8 cellular contexts compared by ENCODE assay signal in genomic region chr15:74869726-74870407, GRCh38. TPM values are rescaled to one million over a fixed set of nuclear protein-coding genes. Genes with fewer than 3 reads are reported as not detected.
A peak's percentile ranks its signal among the peaks of the same experiment; 100 is the strongest.
DNase-seq lines count a peak whose midpoint lies in the region; ATAC-seq and TF ChIP-seq lines count a peak whose summit lies in the region.

No MANE protein-coding gene starts in this region.

- peak overlapping the region; percentile 94 to 98 (median 96) for H3K27ac ChIP-seq in esophagus squamous epithelium
- H3K27ac ChIP-seq in parathyroid adenoma = peak overlapping the region; percentile 80

- H3K9me3 Mint-ChIP-seq in activated CD4-positive, alpha-beta T cell treated with anti-CD3 and anti-CD28 coated beads, Interleukin-2, amount 10 ng/mL, durations not matched to agents 7 days and 5 days = peaks cover 6% of the 10 kb centered on the region
- H3K9me3 Mint-ChIP-seq in T-cell = no peaks in the 10 kb centered on the region

- H3K4me1 Mint-ChIP-seq in activated CD4-positive, alpha-beta T cell treated with anti-CD3 and anti-CD28 coated beads, Interleukin-2, amount 10 ng/mL, durations not matched to agents 7 days and 5 days = peaks cover 78% of the 10 kb centered on the region
- H3K4me1 Mint-ChIP-seq in T-cell = peaks cover 75 to 82% (median 82%) of the 10 kb centered on the region in 3 donors

- WGBS in esophagus squamous epithelium, 2 donors = 20 to 29% methylated on average over 4 to 5 of the region's 6 CpGs

- H3K4me3 ChIP-seq in esophagus squamous epithelium = peak overlapping the region in 2 of 4 donors; percentile 6 to 39
- peak overlapping the region; percentile 45 for H3K4me3 ChIP-seq in parathyroid adenoma (ENCODE audit: low read depth, low read length)

- peaks cover 60 to 87% (median 80%) of the 10 kb centered on the region in 3 donors for H3K4me1 ChIP-seq in esophagus squamous epithelium
- peaks cover 24% of the 10 kb centered on the region for H3K4me1 ChIP-seq in parathyroid adenoma

- H2AFZ ChIP-seq in parathyroid adenoma = no peak overlapping the region

- H3K27ac Mint-ChIP-seq in activated CD4-positive, alpha-beta T cell treated with anti-CD3 and anti-CD28 coated beads, Interleukin-2, amount 10 ng/mL, durations not matched to agents 7 days and 5 days = peak overlapping the region; percentile 90
- peak overlapping the region; percentile 90 for H3K27ac Mint-ChIP-seq in T-cell

- peak in 2 of 4 donors; percentile 22 to 35 for TF ChIP-seq POLR2A in esophagus squamous epithelium (IDR thresholded peaks at IDR 0.05)

- peaks cover 32% of the 10 kb centered on the region for H3K79me2 ChIP-seq in parathyroid adenoma

- peak; percentile 57 for DNase-seq in activated CD4-positive, alpha-beta T cell treated with anti-CD3 and anti-CD28 coated beads, Interleukin-2, amount 10 ng/mL, durations not matched to agents 7 days and 5 days
- DNase-seq in activated CD4-positive, alpha-beta T cell treated with anti-CD3 and anti-CD28 coated beads for 4 hours = no peak
- peak in 1 of 34 experiments; percentile 36 for DNase-seq in T-cell
- peak; percentile 22 for DNase-seq in esophagus squamous epithelium (lab: John Stamatoyannopoulos, UW)
- DNase-seq in NCI-H345 treated with DMSO at 0.1 percent for 48 hours (lab: John Stamatoyannopoulos, UW; ENCODE audit: unreplicated experiment) = no peak
- DNase-seq in ecto neural progenitor cell (ENCODE audit: low spot score) = no peak

- intact Hi-C loops in esophagus squamous epithelium (cut with DNase I) = no loop called here

- H3K4me3 Mint-ChIP-seq in activated CD4-positive, alpha-beta T cell treated with anti-CD3 and anti-CD28 coated beads, Interleukin-2, amount 10 ng/mL, durations not matched to agents 7 days and 5 days = peak overlapping the region; percentile 94
- H3K4me3 Mint-ChIP-seq in T-cell = peak overlapping the region; percentile 73 to 99 (median 97)

- H3K27me3 Mint-ChIP-seq in activated CD4-positive, alpha-beta T cell treated with anti-CD3 and anti-CD28 coated beads, Interleukin-2, amount 10 ng/mL, durations not matched to agents 7 days and 5 days = no peaks in the 10 kb centered on the region
- H3K27me3 Mint-ChIP-seq in T-cell = no peaks in the 10 kb centered on the region

- no peak overlapping the region for H3K9ac ChIP-seq in parathyroid adenoma

- H3K27me3 ChIP-seq in esophagus squamous epithelium = no peaks in the 10 kb centered on the region
- no peaks in the 10 kb centered on the region for H3K27me3 ChIP-seq in parathyroid adenoma (ENCODE audit: control insufficient read depth, insufficient read depth, low read length)

- no peaks in the 10 kb centered on the region for H3K9me3 ChIP-seq in esophagus squamous epithelium
- H3K9me3 ChIP-seq in parathyroid adenoma (ENCODE audit: control insufficient read depth, low read length) = no peaks in the 10 kb centered on the region

- CTCF ChIA-PET in activated CD4-positive, alpha-beta T cell treated with anti-CD3 and anti-CD28 coated beads, Interleukin-2, amount 10 ng/mL, durations not matched to agents 7 days and 5 days (lab: Charles Lee) = interaction anchor here (0.6 to 3.2 kb wide), 18 partner anchors 8 to 98 kb away, joined by 3 to 14 read pairs (median 5); partner anchors contain the start of genes FAM219B and ULK3
- CTCF ChIA-PET in T-cell (lab: Charles Lee) = interaction anchor here (0.6 to 3.2 kb wide), 12 partner anchors 12 to 986 kb away, joined by 3 to 15 read pairs (median 4); partner anchors contain the start of genes FAM219B (in 1 of the 2) and SNUPN (in 1 of the 2)

- POLR2A ChIA-PET in activated CD4-positive, alpha-beta T cell treated with anti-CD3 and anti-CD28 coated beads, Interleukin-2, amount 10 ng/mL, durations not matched to agents 7 days and 5 days (lab: Charles Lee) = interaction anchor here (1.1 kb wide), 2 partner anchors 12 to 25 kb away, joined by 5 read pairs; no protein-coding TSS in a partner anchor
- POLR2A ChIA-PET in T-cell (lab: Charles Lee) = interaction anchor here (0.6 to 0.7 kb wide), 6 partner anchors 8 to 137 kb away, joined by 3 to 12 read pairs (median 4); no protein-coding TSS in a partner anchor

- peak overlapping the region; percentile 69 for H3K4me2 ChIP-seq in parathyroid adenoma (ENCODE audit: low read length)

- TF ChIP-seq CTCF in esophagus squamous epithelium (IDR thresholded peaks at IDR 0.05) (no peak), parathyroid adenoma (IDR thresholded peaks at IDR 0.05) (no peak)

- peaks cover 0 to 4% (median 0%) of the 10 kb centered on the region in 3 donors for H3K36me3 ChIP-seq in esophagus squamous epithelium
- H3K36me3 ChIP-seq in parathyroid adenoma (ENCODE audit: control insufficient read depth, insufficient read depth, low read length) = no peaks in the 10 kb centered on the region

- peaks cover 67% of the 10 kb centered on the region for H3K36me3 Mint-ChIP-seq in activated CD4-positive, alpha-beta T cell treated with anti-CD3 and anti-CD28 coated beads, Interleukin-2, amount 10 ng/mL, durations not matched to agents 7 days and 5 days (ENCODE audit: low read depth)
- peaks cover 18% of the 10 kb centered on the region for H3K36me3 Mint-ChIP-seq in T-cell

- ATAC-seq in HG03095 (IDR thresholded peaks at IDR 0.05; ENCODE audit: unreplicated experiment) (peak; percentile 52), T-cell (replicated peaks in 1 of 4) (no peak)

RNA-seq across cellular contexts. Expression of gene SCAMP2, which starts 3.3 kb away (rescaled TPM):
- 100 to 1,000 TPM; 126 to 128 TPM for total RNA-seq in activated CD4-positive, alpha-beta T cell treated with anti-CD3 and anti-CD28 coated beads, Interleukin-2, amount 10 ng/mL, durations not matched to agents 7 days and 5 days
- total RNA-seq in T-cell (100 to 1,000 TPM in 3 of 5 donors, 10 to 100 TPM in 2; 76.8 to 141 (median 134) TPM), esophagus squamous epithelium (100 to 1,000 TPM in 1 of 4 donors, 10 to 100 TPM in 3; 65.8 to 131 (median 88.7) TPM)

RNA-seq across cellular contexts. Expression of gene MPI, which starts 20.0 kb away (rescaled TPM):
- total RNA-seq in activated CD4-positive, alpha-beta T cell treated with anti-CD3 and anti-CD28 coated beads, Interleukin-2, amount 10 ng/mL, durations not matched to agents 7 days and 5 days = 10 to 100 TPM; 58.1 to 64.1 TPM
- total RNA-seq in T-cell = 10 to 100 TPM; 36.5 to 74.1 (median 66.1) TPM
- 10 to 100 TPM; 26.5 to 51.9 (median 47.9) TPM for total RNA-seq in esophagus squamous epithelium

RNA-seq across cellular contexts. Expression of gene ULK3, which starts 26.9 kb away (rescaled TPM):
- total RNA-seq in activated CD4-positive, alpha-beta T cell treated with anti-CD3 and anti-CD28 coated beads, Interleukin-2, amount 10 ng/mL, durations not matched to agents 7 days and 5 days = 10 to 100 TPM; 56.6 to 66.4 TPM
- total RNA-seq in T-cell (100 to 1,000 TPM in 3 of 5 donors, 10 to 100 TPM in 2; 53.4 to 112 (median 101) TPM), esophagus squamous epithelium (100 to 1,000 TPM in 1 of 4 donors, 10 to 100 TPM in 3; 53.3 to 113 (median 60.9) TPM)

RNA-seq across cellular contexts. Expression of gene FAM219B, which starts 36.8 kb away (rescaled TPM):
- total RNA-seq in activated CD4-positive, alpha-beta T cell treated with anti-CD3 and anti-CD28 coated beads, Interleukin-2, amount 10 ng/mL, durations not matched to agents 7 days and 5 days = 10 to 100 TPM; 65.8 to 68.2 TPM
- total RNA-seq in T-cell (100 to 1,000 TPM in 2 of 5 donors, 10 to 100 TPM in 3; 46.0 to 108 (median 96.6) TPM), esophagus squamous epithelium (10 to 100 TPM; 29.3 to 71.8 (median 45.4) TPM)

RNA-seq across cellular contexts. Expression of gene CPLX3, which starts 43.4 kb away (rescaled TPM):
- total RNA-seq in activated CD4-positive, alpha-beta T cell treated with anti-CD3 and anti-CD28 coated beads, Interleukin-2, amount 10 ng/mL, durations not matched to agents 7 days and 5 days = under 1 TPM; 0.12 to 0.19 TPM
- total RNA-seq in T-cell (under 1 TPM in 3 of 5 donors, not detected in 2; 0.16 to 0.50 (median 0.26) TPM), esophagus squamous epithelium (under 1 TPM in 1 of 4 donors, not detected in 3; 0.11 TPM)

Comparison
In these comparisons a context has a peak if more than half of its experiments do, and no peak if none do; other contexts are left out.
1. DNase-seq: peak in activated CD4-positive, alpha-beta T cell treated with anti-CD3 and anti-CD28 coated beads, Interleukin-2, amount 10 ng/mL, durations not matched to agents 7 days and 5 days (single experiment) and esophagus squamous epithelium (single experiment); none in activated CD4-positive, alpha-beta T cell treated with anti-CD3 and anti-CD28 coated beads for 4 hours (0 of 2), NCI-H345 treated with DMSO at 0.1 percent for 48 hours (single experiment) and ecto neural progenitor cell (single experiment).